31 cellular contexts compared by ENCODE assay signal in the genomic region with DNA sequence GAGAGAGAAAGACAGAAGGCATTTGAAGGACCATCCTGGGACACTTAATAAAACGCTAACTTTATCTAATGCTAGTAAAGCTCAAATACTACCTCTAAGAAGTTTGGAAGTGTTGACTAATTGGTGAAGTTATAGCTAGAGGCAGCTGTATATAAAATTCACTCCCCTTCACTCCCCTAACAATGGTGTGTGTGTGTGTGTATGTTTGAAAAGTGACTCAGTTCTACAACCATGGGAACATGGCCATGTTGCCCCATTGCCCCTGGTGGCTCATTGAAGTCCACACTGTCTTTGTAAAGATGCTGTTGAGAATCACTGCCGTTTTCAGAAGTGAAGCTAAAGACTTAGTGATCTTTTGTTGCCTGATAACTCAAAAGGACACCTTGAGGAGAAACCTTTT.
"Had no signal": no experiment of that assay in that cellular context is flagged by ENCODE, and none has a peak within 500 bp of the region (broad histone marks: within the 10 kb centered on the region; RNA-seq: fewer than 3 reads in every experiment).

No MANE protein-coding gene starts in this region.

- H3K9me3 ChIP-seq: adrenal gland, body of pancreas, breast epithelium had no signal

- H3K4me3 ChIP-seq: adrenal gland, body of pancreas, breast epithelium had no signal

- DNase-seq: activated CD4-positive, alpha-beta memory T cell treated with anti-CD3 and anti-CD28 coated beads, Interleukin-2, amount 10 ng/mL, durations not matched to agents 7 days and 5 days; activated CD4-positive, alpha-beta T cell treated with anti-CD3 and anti-CD28 coated beads for 1 hour; activated CD4-positive, alpha-beta T cell treated with anti-CD3 and anti-CD28 coated beads for 36 hours; activated CD4-positive, alpha-beta T cell treated with anti-CD3 and anti-CD28 coated beads for 48 hours; activated CD4-positive, alpha-beta T cell treated with anti-CD3 and anti-CD28 coated beads, Interleukin-2, amount 10 ng/mL, durations not matched to agents 7 days and 5 days; activated CD4-positive, alpha-beta T cell treated with anti-CD3 and anti-CD28 coated beads, Interleukin-2, amount 50 U/mL, for 48 hours; activated CD4-positive, CD25-positive, alpha-beta regulatory T cell; activated CD8-positive, alpha-beta memory T cell treated with anti-CD3 and anti-CD28 coated beads for 24 hours; activated CD8-positive, alpha-beta memory T cell treated with anti-CD3 and anti-CD28 coated beads, Interleukin-2, amount 10 ng/mL, durations not matched to agents 7 days and 5 days; activated CD8-positive, alpha-beta memory T cell treated with anti-CD3 and anti-CD28 coated beads, Interleukin-2, amount 50 U/mL, for 48 hours; activated CD8-positive, alpha-beta T cell treated with anti-CD3 and anti-CD28 coated beads, Interleukin-2, amount 10 ng/mL, durations not matched to agents 7 days and 5 days; activated effector memory CD4-positive, alpha-beta T cell treated with Interleukin-2 at 50 U/mL for 16 hours; activated gamma-delta T cell; activated naive CD4-positive, alpha-beta T cell treated with anti-CD3 and anti-CD28 coated beads, Interleukin-2, amount 10 ng/mL, durations not matched to agents 7 days and 5 days; activated naive CD4-positive, alpha-beta T cell treated with Interleukin-2 at 50 U/mL for 16 hours; activated naive CD8-positive, alpha-beta T cell treated with anti-CD3 and anti-CD28 coated beads for 36 hours; activated T-cell treated with anti-CD3 and anti-CD28 coated beads, Interleukin-2, amount 50 U/mL, for 24 hours; activated T-cell treated with anti-CD3 and anti-CD28 coated beads, Interleukin-2, amount 50 U/mL, for 48 hours; adrenal gland; amniotic stem cell; aorta; body of pancreas; brain microvascular endothelial cell; central memory CD4-positive, alpha-beta T cell; T-helper 2 cell; T-helper 9 cell; WERI-Rb-1 had no signal

- H3K4me1 ChIP-seq: adrenal gland, body of pancreas, breast epithelium had no signal

- ATAC-seq: activated CD4-positive, alpha-beta T cell treated with anti-CD3 and anti-CD28 coated beads for 36 hours; activated CD4-positive, CD25-positive, alpha-beta regulatory T cell treated with anti-CD3 and anti-CD28 coated beads, Interleukin-2, amount 50 U/mL, for 24 hours; activated CD8-positive, alpha-beta memory T cell treated with anti-CD3 and anti-CD28 coated beads, Interleukin-2, amount 10 ng/mL, durations not matched to agents 7 days and 5 days; activated CD8-positive, alpha-beta T cell treated with anti-CD3 and anti-CD28 coated beads, Interleukin-2, amount 10 ng/mL, durations not matched to agents 7 days and 5 days; activated naive CD4-positive, alpha-beta T cell treated with anti-CD3 and anti-CD28 coated beads, Interleukin-2, amount 50 U/mL, for 72 hours; body of pancreas; WTC11 had no signal

- H3K36me3 ChIP-seq: adrenal gland, brain microvascular endothelial cell, breast epithelium, WERI-Rb-1 had no signal

- H3K27me3 ChIP-seq: adrenal gland, body of pancreas, brain microvascular endothelial cell, breast epithelium had no signal

- H3K27ac ChIP-seq: adrenal gland, body of pancreas, brain microvascular endothelial cell, breast epithelium, WERI-Rb-1 had no signal
